Comparison of ENCODE assay signal across 8 cellular contexts in genomic region chr20:33211817-33212424, GRCh38. TPM values are rescaled to one million over a fixed set of nuclear protein-coding genes. Genes with fewer than 3 reads are reported as not detected.
DNase-seq lines count a peak whose midpoint lies in the region; ATAC-seq, FAIRE-seq and TF ChIP-seq lines count a peak whose summit lies in the region.

No MANE protein-coding gene starts in this region.

- peak; percentile 90 for FAIRE-seq in islet of Langerhans (lab: Jason Lieb, UNC)

- H3K9me3 ChIP-seq in HAP-1 (no peaks in the 10 kb centered on the region), suprapubic skin (no peaks in the 10 kb centered on the region)

- ATAC-seq in HG02852 (IDR thresholded peaks at IDR 0.05; ENCODE audit: unreplicated experiment): no peak

- no peaks in the 10 kb centered on the region for H3K4me1 Mint-ChIP-seq in activated naive CD4-positive, alpha-beta T cell treated with anti-CD3 and anti-CD28 coated beads, Interleukin-2, amount 10 ng/mL, durations not matched to agents 7 days and 5 days

- H3K4me3 ChIP-seq in HAP-1 (no peak overlapping the region), suprapubic skin (no peak overlapping the region)

- 24% methylated on average over 5 of the region's 5 CpGs for WGBS in suprapubic skin

- CTCF ChIA-PET in activated naive CD4-positive, alpha-beta T cell treated with anti-CD3 and anti-CD28 coated beads, Interleukin-2, amount 10 ng/mL, durations not matched to agents 7 days and 5 days (lab: Charles Lee): interaction anchor here (0.8 to 1.4 kb wide), 3 partner anchors 9 to 422 kb away, joined by 3 to 7 read pairs (median 4); no protein-coding TSS in a partner anchor

- no peaks in the 10 kb centered on the region; the same call in 1 of the 2 replicates for H3K27me3 ChIP-seq in HAP-1 (ENCODE audit: low read depth)
- H3K27me3 ChIP-seq in suprapubic skin: peaks cover 27% of the 10 kb centered on the region

- H3K4me1 ChIP-seq in HAP-1: no peaks in the 10 kb centered on the region
- no peaks in the 10 kb centered on the region for H3K4me1 ChIP-seq in suprapubic skin

- no peak overlapping the region for H3K27ac Mint-ChIP-seq in activated naive CD4-positive, alpha-beta T cell treated with anti-CD3 and anti-CD28 coated beads, Interleukin-2, amount 10 ng/mL, durations not matched to agents 7 days and 5 days

- no peak overlapping the region for H3K4me3 Mint-ChIP-seq in activated naive CD4-positive, alpha-beta T cell treated with anti-CD3 and anti-CD28 coated beads, Interleukin-2, amount 10 ng/mL, durations not matched to agents 7 days and 5 days

- no peaks in the 10 kb centered on the region for H3K9me3 Mint-ChIP-seq in activated naive CD4-positive, alpha-beta T cell treated with anti-CD3 and anti-CD28 coated beads, Interleukin-2, amount 10 ng/mL, durations not matched to agents 7 days and 5 days

- in situ Hi-C loops in HAP-1 (cut with MboI; ENCODE audit: low sequenced_read_pairs): no loop called here

- H3K27ac ChIP-seq in suprapubic skin: no peak overlapping the region

- no peak for TF ChIP-seq POLR2A in suprapubic skin (IDR thresholded peaks at IDR 0.05)

- DNase-seq in COR-L47 (lab: John Stamatoyannopoulos, UW) (peak; percentile 60), HAP-1 (ENCODE audit: low spot score in 2 of 2) (peak; percentile 27 to 64), NCI-H524 treated with DMSO at 0.1 percent for 48 hours (lab: John Stamatoyannopoulos, UW) (peak; percentile 57), superior temporal gyrus (ENCODE audit: extremely low spot score) (peak; percentile 50), suprapubic skin (ENCODE audit: low spot score in 2 of 2) (no peak)
- DNase-seq in activated naive CD4-positive, alpha-beta T cell treated with anti-CD3 and anti-CD28 coated beads, Interleukin-2, amount 10 ng/mL, durations not matched to agents 7 days and 5 days: peak; percentile 55

- no peak for TF ChIP-seq EP300 in suprapubic skin (IDR thresholded peaks at IDR 0.05)

- TF ChIP-seq CTCF in suprapubic skin (IDR thresholded peaks at IDR 0.05): no peak

- H3K36me3 Mint-ChIP-seq in activated naive CD4-positive, alpha-beta T cell treated with anti-CD3 and anti-CD28 coated beads, Interleukin-2, amount 10 ng/mL, durations not matched to agents 7 days and 5 days: no peaks in the 10 kb centered on the region

- H3K27me3 Mint-ChIP-seq in activated naive CD4-positive, alpha-beta T cell treated with anti-CD3 and anti-CD28 coated beads, Interleukin-2, amount 10 ng/mL, durations not matched to agents 7 days and 5 days: peaks cover 41% of the 10 kb centered on the region

- H3K36me3 ChIP-seq in HAP-1 (replicated peaks): no peaks in the 10 kb centered on the region
- H3K36me3 ChIP-seq in suprapubic skin: no peaks in the 10 kb centered on the region

RNA-seq across cellular contexts. Expression of gene BPIFA3, which starts 5.2 kb away (rescaled TPM):
- not detected for total RNA-seq in suprapubic skin

RNA-seq across cellular contexts. Expression of gene BPIFA1, which starts 23.9 kb away (rescaled TPM):
- total RNA-seq in suprapubic skin: not detected

RNA-seq across cellular contexts. Expression of gene BPIFA2, which starts 44.0 kb away (rescaled TPM):
- not detected for total RNA-seq in suprapubic skin

Comparison
In these comparisons a context has a peak if more than half of its experiments do, and no peak if none do; other contexts are left out.
1. DNase-seq: peak in COR-L47 (single experiment), HAP-1 (2 of 2), NCI-H524 treated with DMSO at 0.1 percent for 48 hours (single experiment), activated naive CD4-positive, alpha-beta T cell treated with anti-CD3 and anti-CD28 coated beads, Interleukin-2, amount 10 ng/mL, durations not matched to agents 7 days and 5 days (single experiment) and superior temporal gyrus (single experiment); none in suprapubic skin (0 of 2).